In the genomic region with DNA sequence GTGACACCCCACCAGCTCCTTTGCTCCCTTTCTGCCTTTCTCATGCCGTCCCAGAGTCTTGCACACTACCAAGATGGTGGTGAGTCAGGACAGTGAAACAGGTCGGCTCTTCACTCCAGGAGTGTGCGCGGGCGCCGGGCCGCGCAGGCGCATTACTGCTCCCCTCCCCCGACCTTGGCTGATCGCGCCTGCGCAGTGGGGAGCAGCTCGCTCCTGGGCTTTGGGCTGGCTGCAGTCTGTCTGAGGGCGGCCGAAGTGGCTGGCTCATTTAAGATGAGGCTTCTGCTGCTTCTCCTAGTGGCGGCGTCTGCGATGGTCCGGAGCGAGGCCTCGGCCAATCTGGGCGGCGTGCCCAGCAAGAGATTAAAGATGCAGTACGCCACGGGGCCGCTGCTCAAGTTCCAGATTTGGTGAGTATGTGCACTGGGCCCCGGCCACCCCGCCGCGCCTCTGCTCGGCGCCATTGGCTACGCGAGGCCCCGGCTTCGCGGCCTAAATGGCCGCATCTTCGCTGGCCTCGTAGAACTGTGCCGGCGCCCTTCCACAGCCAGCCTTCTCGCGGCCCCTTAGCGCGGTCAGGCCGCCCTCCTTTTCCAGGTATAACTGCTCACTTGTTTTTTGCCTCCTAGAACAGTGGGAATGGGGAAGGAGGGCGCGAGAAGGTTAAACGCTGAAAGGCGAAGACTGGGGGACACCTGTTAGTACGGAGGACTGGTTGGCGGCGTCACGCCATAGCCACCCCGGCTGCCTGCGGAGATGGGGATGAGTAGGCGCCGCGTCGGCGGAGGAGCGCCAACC, we compare ENCODE assay signal across 1 cellular context.
TF ChIP-seq lines count a peak whose summit lies in the region.

A gene with protein sequence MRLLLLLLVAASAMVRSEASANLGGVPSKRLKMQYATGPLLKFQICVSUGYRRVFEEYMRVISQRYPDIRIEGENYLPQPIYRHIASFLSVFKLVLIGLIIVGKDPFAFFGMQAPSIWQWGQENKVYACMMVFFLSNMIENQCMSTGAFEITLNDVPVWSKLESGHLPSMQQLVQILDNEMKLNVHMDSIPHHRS (plus strand): TSS at position 232 of the 798 bp plus-strand sequence. CDS start 42 bp downstream, at position 274.

TF ChIP-seq in GM12878, 131 proteins besides CTCF, POLR2A, EP300 and RAD21 (continued from another document):
- TF ChIP-seq, protein P1, sequence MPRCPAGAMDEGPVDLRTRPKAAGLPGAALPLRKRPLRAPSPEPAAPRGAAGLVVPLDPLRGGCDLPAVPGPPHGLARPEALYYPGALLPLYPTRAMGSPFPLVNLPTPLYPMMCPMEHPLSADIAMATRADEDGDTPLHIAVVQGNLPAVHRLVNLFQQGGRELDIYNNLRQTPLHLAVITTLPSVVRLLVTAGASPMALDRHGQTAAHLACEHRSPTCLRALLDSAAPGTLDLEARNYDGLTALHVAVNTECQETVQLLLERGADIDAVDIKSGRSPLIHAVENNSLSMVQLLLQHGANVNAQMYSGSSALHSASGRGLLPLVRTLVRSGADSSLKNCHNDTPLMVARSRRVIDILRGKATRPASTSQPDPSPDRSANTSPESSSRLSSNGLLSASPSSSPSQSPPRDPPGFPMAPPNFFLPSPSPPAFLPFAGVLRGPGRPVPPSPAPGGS (IDR thresholded peaks at IDR 0.05; ENCODE audit: borderline replicate concordance, insufficient read depth, low read depth, low read length, poor library complexity, severe bottlenecking): peak; percentile 16
- no peak for TF ChIP-seq RBBP5 (conservative IDR thresholded peaks at IDR 0.05)
- peak; percentile 92 for TF ChIP-seq ZNF687 (IDR thresholded peaks at IDR 0.05)
- TF ChIP-seq CHD1 (IDR thresholded peaks at IDR 0.05; ENCODE audit: low read depth, low read length): peak; percentile 95
- no peak for TF ChIP-seq BCL11A (IDR thresholded peaks at IDR 0.05; ENCODE audit: low read depth, low read length)
- TF ChIP-seq TAF1 (IDR thresholded peaks at IDR 0.05; ENCODE audit: borderline replicate concordance, low read depth, low read length): peak; percentile 97; the same call in 1 of the 2 replicates
- TF ChIP-seq, protein P2, sequence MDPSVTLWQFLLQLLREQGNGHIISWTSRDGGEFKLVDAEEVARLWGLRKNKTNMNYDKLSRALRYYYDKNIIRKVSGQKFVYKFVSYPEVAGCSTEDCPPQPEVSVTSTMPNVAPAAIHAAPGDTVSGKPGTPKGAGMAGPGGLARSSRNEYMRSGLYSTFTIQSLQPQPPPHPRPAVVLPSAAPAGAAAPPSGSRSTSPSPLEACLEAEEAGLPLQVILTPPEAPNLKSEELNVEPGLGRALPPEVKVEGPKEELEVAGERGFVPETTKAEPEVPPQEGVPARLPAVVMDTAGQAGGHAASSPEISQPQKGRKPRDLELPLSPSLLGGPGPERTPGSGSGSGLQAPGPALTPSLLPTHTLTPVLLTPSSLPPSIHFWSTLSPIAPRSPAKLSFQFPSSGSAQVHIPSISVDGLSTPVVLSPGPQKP (IDR thresholded peaks at IDR 0.05; ENCODE audit: low read depth, low read length): no peak
- TF ChIP-seq NFYA (IDR thresholded peaks at IDR 0.05; ENCODE audit: borderline replicate concordance, low read depth, low read length): no peak
- TF ChIP-seq TCF12 (IDR thresholded peaks at IDR 0.05; ENCODE audit: low read depth, low read length): peak; percentile 56; the same call in 1 of the 2 replicates
- no peak for TF ChIP-seq ZBED1 (IDR thresholded peaks at IDR 0.05; ENCODE audit: borderline replicate concordance)
- 0 out of 2 replicates have a peak, but pooled peaks have one; percentile 6 for TF ChIP-seq PAX8 (IDR thresholded peaks at IDR 0.05)
- peak; percentile 86 for TF ChIP-seq NRF1 (conservative IDR thresholded peaks at IDR 0.05; ENCODE audit: low read depth, low read length)
- no peak for TF ChIP-seq IKZF2 (IDR thresholded peaks at IDR 0.05)
- no peak for TF ChIP-seq SRF (IDR thresholded peaks at IDR 0.05; ENCODE audit: low read depth in 2 of 2, low read length in 2 of 2)
- no peak; the same call in 1 of the 3 replicates for TF ChIP-seq POU2F2 (IDR thresholded peaks at IDR 0.05; ENCODE audit: borderline replicate concordance, low read depth, low read length)
- TF ChIP-seq ZSCAN29 (IDR thresholded peaks at IDR 0.05): no peak
- no peak for TF ChIP-seq ZNF592 (IDR thresholded peaks at IDR 0.05)
